ENCODE assay signal across 1 cellular context in the genomic region with DNA sequence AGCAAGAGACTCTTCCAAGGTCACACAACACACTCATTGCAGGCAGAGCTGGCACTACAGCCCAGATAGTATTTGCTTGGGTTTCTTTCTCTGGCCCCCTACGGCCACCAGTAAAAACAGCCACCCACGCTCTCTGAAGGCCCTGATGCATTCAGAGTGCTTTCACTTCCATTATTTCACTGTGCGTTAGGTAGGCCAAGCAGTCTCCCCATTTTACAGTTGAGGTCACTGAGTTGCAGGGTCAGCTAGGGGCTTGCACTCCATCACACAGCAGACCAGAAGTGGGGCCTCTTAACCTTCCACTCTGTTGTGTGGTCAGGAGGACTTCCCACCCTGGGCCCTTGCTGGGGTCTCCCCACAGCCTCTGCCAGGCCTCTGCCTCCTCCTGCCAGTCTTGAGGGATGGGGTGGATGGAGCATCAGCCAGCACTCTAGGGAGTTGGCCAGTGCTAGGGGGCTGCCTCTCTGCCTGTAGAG.
TF ChIP-seq lines count a peak whose summit lies in the region.

No MANE protein-coding gene starts in this region.

TF ChIP-seq in SK-N-SH treated with all-trans-retinoic acid at 6 μM for 48 hours, 23 proteins besides CTCF, POLR2A, EP300 and RAD21 (continued from another document):
- TF ChIP-seq, protein P1, sequence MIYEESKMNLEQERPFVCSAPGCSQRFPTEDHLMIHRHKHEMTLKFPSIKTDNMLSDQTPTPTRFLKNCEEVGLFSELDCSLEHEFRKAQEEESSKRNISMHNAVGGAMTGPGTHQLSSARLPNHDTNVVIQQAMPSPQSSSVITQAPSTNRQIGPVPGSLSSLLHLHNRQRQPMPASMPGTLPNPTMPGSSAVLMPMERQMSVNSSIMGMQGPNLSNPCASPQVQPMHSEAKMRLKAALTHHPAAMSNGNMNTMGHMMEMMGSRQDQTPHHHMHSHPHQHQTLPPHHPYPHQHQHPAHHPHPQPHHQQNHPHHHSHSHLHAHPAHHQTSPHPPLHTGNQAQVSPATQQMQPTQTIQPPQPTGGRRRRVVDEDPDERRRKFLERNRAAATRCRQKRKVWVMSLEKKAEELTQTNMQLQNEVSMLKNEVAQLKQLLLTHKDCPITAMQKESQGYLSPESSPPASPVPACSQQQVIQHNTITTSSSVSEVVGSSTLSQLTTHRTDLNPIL (CRISPR knock-in tag; IDR thresholded peaks at IDR 0.05; ENCODE audit: low read depth), result no peak
- TF ChIP-seq ZNF70 (CRISPR knock-in tag; IDR thresholded peaks at IDR 0.05) (no peak), PATZ1 (CRISPR knock-in tag; IDR thresholded peaks at IDR 0.05; ENCODE audit: borderline replicate concordance) (no peak), ZNF565 (CRISPR knock-in tag; conservative IDR thresholded peaks at IDR 0.05; ENCODE audit: low read depth) (no peak), ZNF8 (CRISPR knock-in tag; IDR thresholded peaks at IDR 0.05) (no peak), OSR1 (CRISPR knock-in tag; IDR thresholded peaks at IDR 0.05) (no peak), ESRRG (CRISPR knock-in tag; IDR thresholded peaks at IDR 0.05) (no peak), GLIS3 (CRISPR knock-in tag; IDR thresholded peaks at IDR 0.05) (no peak), PPARA (CRISPR knock-in tag; IDR thresholded peaks at IDR 0.05; ENCODE audit: borderline replicate concordance) (no peak), ZFP3 (CRISPR knock-in tag; IDR thresholded peaks at IDR 0.05) (no peak), ARNTL (CRISPR knock-in tag; IDR thresholded peaks at IDR 0.05; ENCODE audit: borderline replicate concordance, low read depth) (no peak)
- TF ChIP-seq, protein P2, sequence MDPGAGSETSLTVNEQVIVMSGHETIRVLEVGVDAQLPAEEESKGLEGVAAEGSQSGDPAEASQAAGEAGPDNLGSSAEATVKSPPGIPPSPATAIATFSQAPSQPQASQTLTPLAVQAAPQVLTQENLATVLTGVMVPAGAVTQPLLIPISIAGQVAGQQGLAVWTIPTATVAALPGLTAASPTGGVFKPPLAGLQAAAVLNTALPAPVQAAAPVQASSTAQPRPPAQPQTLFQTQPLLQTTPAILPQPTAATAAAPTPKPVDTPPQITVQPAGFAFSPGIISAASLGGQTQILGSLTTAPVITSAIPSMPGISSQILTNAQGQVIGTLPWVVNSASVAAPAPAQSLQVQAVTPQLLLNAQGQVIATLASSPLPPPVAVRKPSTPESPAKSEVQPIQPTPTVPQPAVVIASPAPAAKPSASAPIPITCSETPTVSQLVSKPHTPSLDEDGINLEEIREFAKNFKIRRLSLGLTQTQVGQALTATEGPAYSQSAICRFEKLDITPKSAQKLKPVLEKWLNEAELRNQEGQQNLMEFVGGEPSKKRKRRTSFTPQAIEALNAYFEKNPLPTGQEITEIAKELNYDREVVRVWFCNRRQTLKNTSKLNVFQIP (CRISPR knock-in tag; IDR thresholded peaks at IDR 0.05; ENCODE audit: borderline replicate concordance, low read depth), result no peak
- TF ChIP-seq, protein P3, sequence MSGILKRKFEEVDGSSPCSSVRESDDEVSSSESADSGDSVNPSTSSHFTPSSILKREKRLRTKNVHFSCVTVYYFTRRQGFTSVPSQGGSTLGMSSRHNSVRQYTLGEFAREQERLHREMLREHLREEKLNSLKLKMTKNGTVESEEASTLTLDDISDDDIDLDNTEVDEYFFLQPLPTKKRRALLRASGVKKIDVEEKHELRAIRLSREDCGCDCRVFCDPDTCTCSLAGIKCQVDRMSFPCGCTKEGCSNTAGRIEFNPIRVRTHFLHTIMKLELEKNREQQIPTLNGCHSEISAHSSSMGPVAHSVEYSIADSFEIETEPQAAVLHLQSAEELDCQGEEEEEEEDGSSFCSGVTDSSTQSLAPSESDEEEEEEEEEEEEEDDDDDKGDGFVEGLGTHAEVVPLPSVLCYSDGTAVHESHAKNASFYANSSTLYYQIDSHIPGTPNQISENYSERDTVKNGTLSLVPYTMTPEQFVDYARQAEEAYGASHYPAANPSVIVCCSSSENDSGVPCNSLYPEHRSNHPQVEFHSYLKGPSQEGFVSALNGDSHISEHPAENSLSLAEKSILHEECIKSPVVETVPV (CRISPR knock-in tag; IDR thresholded peaks at IDR 0.05), result no peak
TF ChIP-seq in SK-N-SH treated with all-trans-retinoic acid at 6 μM for 48 hours: peak in this region for 0.
